In genomic region chr12:6423267-6424007, GRCh38 we compare ENCODE assay signal across 8 cellular contexts. TPM values are rescaled to one million over a fixed set of nuclear protein-coding genes. Genes with fewer than 3 reads are reported as not detected.
DNase-seq lines count a peak whose midpoint lies in the region; ATAC-seq and TF ChIP-seq lines count a peak whose summit lies in the region.

No MANE protein-coding gene starts in this region.

- 0 out of 2 replicates have a peak overlapping the region, but pooled peaks have one; percentile 6 for H2AFZ ChIP-seq in PC-3 (ENCODE audit: low read length)

- TF ChIP-seq CTCF in 22Rv1 (IDR thresholded peaks at IDR 0.05) (peak; percentile 99), PC-3 (conservative IDR thresholded peaks at IDR 0.05; ENCODE audit: low read depth, low read length) (peak; percentile 77)

- no peaks in the 10 kb centered on the region for H3F3A ChIP-seq in PC-3 (ENCODE audit: low read length, unreplicated experiment)

- no peak overlapping the region for H3K9ac ChIP-seq in PC-3 (ENCODE audit: low read length)

- H3K36me3 ChIP-seq in PC-3 (ENCODE audit: low read depth, low read length), result no peaks in the 10 kb centered on the region

- DNase-seq in Kasumi-1 (lab: John Stamatoyannopoulos, UW), result peak; percentile 71 to 74
- DNase-seq in PC-3, result peak; percentile 84
- peak; percentile 57 for DNase-seq in activated T-cell treated with anti-CD3 and anti-CD28 coated beads for 1 hour (ENCODE audit: low read depth)
- peak; percentile 45 for DNase-seq in epithelial cell of prostate (ENCODE audit: low read depth, low spot score)
- DNase-seq in mucosa of gallbladder (ENCODE audit: low spot score), result peak; percentile 91
- DNase-seq in stimulated activated naive CD4-positive, alpha-beta T cell treated with Interleukin-2 at 50 U/mL for 16 hours (lab: John Stamatoyannopoulos, UW), result peak; percentile 66

- POLR2A ChIA-PET in PC-3 (lab: Charles Lee; ENCODE audit: unreplicated experiment), result no interaction called here

- peak overlapping the region; percentile 21; the same call in 1 of the 2 replicates for H3K27ac ChIP-seq in 22Rv1
- no peak overlapping the region for H3K27ac ChIP-seq in PC-3 (ENCODE audit: low read length)
- H3K27ac ChIP-seq in epithelial cell of prostate, result no peak overlapping the region

- H3K4me1 ChIP-seq in PC-3 (ENCODE audit: insufficient read depth, low read length), result peaks cover 9% of the 10 kb centered on the region

- CTCF ChIA-PET in PC-3 (lab: Charles Lee), result interaction anchor here (1.0 kb wide), 1 partner anchor 42 kb away, joined by 4 read pairs; no protein-coding TSS in a partner anchor

- H4K20me1 ChIP-seq in PC-3 (ENCODE audit: low read length), result no peaks in the 10 kb centered on the region

- H3K27me3 ChIP-seq in PC-3 (ENCODE audit: low read length), result no peaks in the 10 kb centered on the region

- peak; percentile 55 for ATAC-seq in GM18502 (IDR thresholded peaks at IDR 0.05; ENCODE audit: poor library complexity, unreplicated experiment)
- ATAC-seq in PC-3, result peak; percentile 95

- intact Hi-C loops in PC-3 (cut with micrococcal nuclease), result loop anchor here (1.0 to 5.0 kb wide), 4 partner anchors 42 to 134 kb away; partner anchors contain the start of genes GAPDH and IFFO1

- no TSS peak for BruUV-seq in PC-3 (replicated peaks; lab: Mats Ljungman, UMichigan)

- no peaks in the 10 kb centered on the region for H3K9me2 ChIP-seq in PC-3 (replicated peaks; ENCODE audit: low read length)

- H3K79me2 ChIP-seq in PC-3 (ENCODE audit: low read length), result no peaks in the 10 kb centered on the region

- no peaks in the 10 kb centered on the region for H3K9me3 ChIP-seq in PC-3 (ENCODE audit: low read length)

- no peak overlapping the region for H3K4me2 ChIP-seq in PC-3 (ENCODE audit: low read length)

- H3K4me3 ChIP-seq in PC-3 (ENCODE audit: low read length), result no peak overlapping the region

RNA-seq across cellular contexts. Expression of gene CD27, which starts 21.3 kb away (rescaled TPM):
- total RNA-seq in PC-3 (2014; rRNA removed) (not detected in 2 replicates), mucosa of gallbladder (3.8 TPM)

RNA-seq across cellular contexts. Expression of gene TAPBPL, which starts 28.4 kb away (rescaled TPM):
- total RNA-seq in PC-3 (2014; rRNA removed), result 0.47 and 1.8 TPM in 2 replicates
- total RNA-seq in mucosa of gallbladder, result 53.1 TPM

RNA-seq across cellular contexts. Expression of gene LTBR, which starts 39.5 kb away (rescaled TPM):
- total RNA-seq in PC-3 (2014; rRNA removed) (160 and 163 TPM in 2 replicates), mucosa of gallbladder (180 TPM)

RNA-seq across cellular contexts. Expression of gene VAMP1, which starts 47.0 kb away (rescaled TPM):
- total RNA-seq in PC-3 (2014; rRNA removed) (9.3 and 13.9 TPM in 2 replicates), mucosa of gallbladder (12.3 TPM)

RNA-seq across cellular contexts. Expression of gene SCNN1A, which starts 48.1 kb away (rescaled TPM):
- 2.3 and 2.9 TPM in 2 replicates for total RNA-seq in PC-3 (2014; rRNA removed)
- total RNA-seq in mucosa of gallbladder, result 52.7 TPM

Comparison
In these comparisons a context has a peak if more than half of its experiments do, and no peak if none do; other contexts are left out.
1. RNA of gene TAPBPL, which starts 28.4 kb away (total RNA-seq): 53.1 TPM in mucosa of gallbladder (single experiment); 0.47 to 1.8 TPM in PC-3; every median in the first group is over 10 times any median in the second.
2. Peak in every context shown above with its lines, with median percentiles within 50 percentile points of each other: DNase-seq.